ENCODE assay signal across 31 cellular contexts in genomic region chr14:99339551-99339950, GRCh38.
"Had no signal": no experiment of that assay in that cellular context is flagged by ENCODE, and none has a peak within 500 bp of the region (broad histone marks: within the 10 kb centered on the region; RNA-seq: fewer than 3 reads in every experiment).

No MANE protein-coding gene starts in this region.

- FAIRE-seq: TTC549 had no signal

- DNase-seq: activated CD4-positive, alpha-beta memory T cell treated with anti-CD3 and anti-CD28 coated beads, Interleukin-2, amount 10 ng/mL, durations not matched to agents 7 days and 5 days; activated CD4-positive, alpha-beta T cell treated with anti-CD3 and anti-CD28 coated beads for 1 hour; activated CD4-positive, alpha-beta T cell treated with anti-CD3 and anti-CD28 coated beads for 36 hours; activated CD4-positive, alpha-beta T cell treated with anti-CD3 and anti-CD28 coated beads for 48 hours; activated CD4-positive, alpha-beta T cell treated with anti-CD3 and anti-CD28 coated beads, Interleukin-2, amount 10 ng/mL, durations not matched to agents 7 days and 5 days; activated CD4-positive, alpha-beta T cell treated with anti-CD3 and anti-CD28 coated beads, Interleukin-2, amount 50 U/mL, for 48 hours; activated CD4-positive, CD25-positive, alpha-beta regulatory T cell; activated CD8-positive, alpha-beta memory T cell treated with anti-CD3 and anti-CD28 coated beads for 24 hours; activated CD8-positive, alpha-beta memory T cell treated with anti-CD3 and anti-CD28 coated beads, Interleukin-2, amount 10 ng/mL, durations not matched to agents 7 days and 5 days; activated CD8-positive, alpha-beta memory T cell treated with anti-CD3 and anti-CD28 coated beads, Interleukin-2, amount 50 U/mL, for 48 hours; activated CD8-positive, alpha-beta T cell treated with anti-CD3 and anti-CD28 coated beads, Interleukin-2, amount 10 ng/mL, durations not matched to agents 7 days and 5 days; activated effector memory CD4-positive, alpha-beta T cell treated with Interleukin-2 at 50 U/mL for 16 hours; activated gamma-delta T cell; activated naive CD4-positive, alpha-beta T cell treated with anti-CD3 and anti-CD28 coated beads, Interleukin-2, amount 10 ng/mL, durations not matched to agents 7 days and 5 days; activated naive CD4-positive, alpha-beta T cell treated with Interleukin-2 at 50 U/mL for 16 hours; activated naive CD8-positive, alpha-beta T cell treated with anti-CD3 and anti-CD28 coated beads, Interleukin-2, amount 10 ng/mL, durations not matched to agents 7 days and 5 days; activated naive CD8-positive, alpha-beta T cell treated with anti-CD3 and anti-CD28 coated beads, Interleukin-2, amount 50 U/mL, for 24 hours; activated T-cell treated with anti-CD3 and anti-CD28 coated beads, Interleukin-2, amount 50 U/mL, for 24 hours; activated T-cell treated with anti-CD3 and anti-CD28 coated beads, Interleukin-2, amount 50 U/mL, for 48 hours; amygdala; anterior cingulate cortex; caudate nucleus; cerebellar nuclear complex; T-helper 1 cell; T-helper 2 cell; T-helper 9 cell had no signal

- H3K27me3 ChIP-seq: ascending aorta, cardiac muscle cell had no signal

- H3K4me1 ChIP-seq: ascending aorta had no signal

- ATAC-seq: activated CD4-positive, alpha-beta T cell treated with anti-CD3 and anti-CD28 coated beads for 36 hours; activated CD4-positive, CD25-positive, alpha-beta regulatory T cell treated with anti-CD3 and anti-CD28 coated beads, Interleukin-2, amount 50 U/mL, for 24 hours; activated CD8-positive, alpha-beta memory T cell treated with anti-CD3 and anti-CD28 coated beads, Interleukin-2, amount 10 ng/mL, durations not matched to agents 7 days and 5 days; activated CD8-positive, alpha-beta T cell treated with anti-CD3 and anti-CD28 coated beads, Interleukin-2, amount 10 ng/mL, durations not matched to agents 7 days and 5 days; activated naive CD8-positive, alpha-beta T cell treated with anti-CD3 and anti-CD28 coated beads, Interleukin-2, amount 50 U/mL, for 24 hours had no signal

- H3K36me3 ChIP-seq: ascending aorta, cardiac muscle cell had no signal

- H3K27ac ChIP-seq: ascending aorta, cardiac muscle cell, VCaP had no signal

- H3K4me3 ChIP-seq: ascending aorta, cardiac muscle cell had no signal

- H3K9me3 ChIP-seq: ascending aorta had no signal
